29 cellular contexts compared by ENCODE assay signal in the genomic region with DNA sequence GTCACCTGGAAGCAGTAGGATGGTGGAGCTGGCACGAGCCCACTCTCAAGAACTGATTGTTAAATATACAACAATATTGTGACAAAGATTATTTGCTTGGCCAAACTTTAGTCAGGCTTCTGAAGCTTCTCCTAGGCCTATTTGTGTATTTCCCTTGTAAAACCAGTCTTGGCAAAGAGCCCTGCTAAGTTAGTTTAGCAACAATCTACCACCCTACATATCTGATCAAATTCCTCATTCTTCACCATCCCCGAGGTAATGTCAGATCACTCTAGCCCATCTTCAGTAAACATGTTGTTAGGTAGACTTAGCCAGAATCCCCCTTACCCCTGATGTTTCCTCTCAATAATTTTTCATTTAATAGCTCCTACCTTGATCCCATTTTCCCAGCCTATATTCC. TPM values are rescaled to one million over a fixed set of nuclear protein-coding genes. Genes with fewer than 3 reads are reported as not detected.
DNase-seq lines count a peak whose midpoint lies in the region; ATAC-seq and TF ChIP-seq lines count a peak whose summit lies in the region.
"Had no signal": no experiment of that assay in that cellular context is flagged by ENCODE, and none has a peak within 500 bp of the region (broad histone marks: within the 10 kb centered on the region; RNA-seq: fewer than 3 reads in every experiment).

No MANE protein-coding gene starts in this region.

- H3K4me2 ChIP-seq in trophoblast cell (ENCODE audit: low read length) = no peak overlapping the region
- H3K4me2 ChIP-seq: A549 had no signal

- ATAC-seq in left ventricle myocardium superior = no peak
- ATAC-seq in gastrocnemius medialis = no peak
- ATAC-seq in HG02642 (IDR thresholded peaks at IDR 0.05; ENCODE audit: poor library complexity, unreplicated experiment) = no peak
- ATAC-seq: A549, GM12878 had no signal

- no peak overlapping the region for H3K4ac ChIP-seq in trophoblast cell (ENCODE audit: low read depth, low read length)

- H3K36me3 ChIP-seq in cardiac muscle cell = no peaks in the 10 kb centered on the region
- H3K36me3 ChIP-seq in trophoblast cell (ENCODE audit: control insufficient read depth in 1 of 2, insufficient read depth in 2 of 2, low read length in 2 of 2) = no peaks in the 10 kb centered on the region
- no peaks in the 10 kb centered on the region for H3K36me3 ChIP-seq in gastrocnemius medialis

- no peak overlapping the region for H2AK5ac ChIP-seq in trophoblast cell (ENCODE audit: low read length)

- H3K9me3 ChIP-seq in cardiac muscle cell (ENCODE audit: low read depth) = no peaks in the 10 kb centered on the region
- H3K9me3 ChIP-seq in trophoblast cell (ENCODE audit: insufficient read depth, low read depth, low read length) = no peaks in the 10 kb centered on the region
- no peaks in the 10 kb centered on the region for H3K9me3 ChIP-seq in gastrocnemius medialis
- H3K9me3 ChIP-seq: A549 had no signal

- H3K14ac ChIP-seq in trophoblast cell (ENCODE audit: low read length) = no peak overlapping the region

- H3K27ac ChIP-seq in cardiac muscle cell (peak overlapping the region; percentile 93), trophoblast cell (ENCODE audit: low read depth, low read length) (no peak overlapping the region), gastrocnemius medialis (peak overlapping the region; percentile 96 to 100 (median 96))
- H3K27ac ChIP-seq: 22Rv1, A549 had no signal

- no peak overlapping the region for H2AFZ ChIP-seq in trophoblast cell (ENCODE audit: insufficient read depth, low read length, poor library complexity)

- intact Hi-C loops in left ventricle myocardium superior (cut with micrococcal nuclease) (no loop called here), gastrocnemius medialis (cut with DNase I; ENCODE audit: low total_unique reads) (loop anchor here (10.0 kb wide), 1 partner anchor 681 kb away; a partner anchor contains a TSS)

- no peak overlapping the region for H4K8ac ChIP-seq in trophoblast cell (ENCODE audit: low read depth, low read length)

- H3K18ac ChIP-seq in trophoblast cell (ENCODE audit: low read length) = no peak overlapping the region

- DNase-seq in cardiac muscle cell (ENCODE audit: low read depth in 1 of 2, low spot score in 1 of 2) (no peak), left ventricle myocardium superior (no peak), trophoblast cell (no peak), gastrocnemius medialis (no peak), NCI-H146 (lab: John Stamatoyannopoulos, UW) (no peak)
- no peak for DNase-seq in activated CD4-positive, alpha-beta T cell treated with anti-CD3 and anti-CD28 coated beads, Interleukin-2, amount 50 U/mL, for 1 hour
- DNase-seq: AML-193; C1 segment of cervical spinal cord; CD4-positive, alpha-beta memory T cell; CD4-positive, CD25-positive, alpha-beta regulatory T cell; CD8-positive, alpha-beta memory T cell; COR-L47; DMS 273 treated with DMSO at 0.1 percent for 48 hours; DMS153; DMS53; DMS79; DND-41; EL; GDM1 had no signal

- H3K4me3 ChIP-seq in cardiac muscle cell = no peak overlapping the region
- no peak overlapping the region for H3K4me3 ChIP-seq in trophoblast cell (ENCODE audit: low read depth, low read length)
- no peak overlapping the region for H3K4me3 ChIP-seq in gastrocnemius medialis
- H3K4me3 ChIP-seq: A549, GM12878 had no signal

- H3K79me1 ChIP-seq in trophoblast cell (ENCODE audit: low read length) = peaks cover 24% of the 10 kb centered on the region

- no peak for TF ChIP-seq CTCF in cardiac muscle cell (IDR thresholded peaks at IDR 0.05; ENCODE audit: low read depth, low read length)
- no peak for TF ChIP-seq CTCF in gastrocnemius medialis (IDR thresholded peaks at IDR 0.05 in 4 of 5, conservative IDR thresholded peaks at IDR 0.05 in 1 of 5)

- H3K23ac ChIP-seq in trophoblast cell (ENCODE audit: low read length) = no peak overlapping the region

- WGBS in trophoblast cell (ENCODE audit: extremely low coverage, insufficient coverage, insufficient read length) = no CpG with 5 or more reads among the region's 2 CpGs

- in situ Hi-C loops in gastrocnemius medialis (cut with MboI; ENCODE audit: low sequenced_read_pairs in 4 of 4) = loop anchor here in 1 of 4 donors (25.0 kb wide), 1 partner anchor 871 kb away; a partner anchor contains a TSS

- H3K4me1 ChIP-seq in cardiac muscle cell (ENCODE audit: low read depth) = peaks cover 47% of the 10 kb centered on the region
- peaks cover 0 to 18% of the 10 kb centered on the region in 2 experiments for H3K4me1 ChIP-seq in trophoblast cell (ENCODE audit: control insufficient read depth in 1 of 2, insufficient read depth in 2 of 2, low read length in 2 of 2)
- peaks cover 40 to 50% of the 10 kb centered on the region in 2 donors for H3K4me1 ChIP-seq in gastrocnemius medialis
- H3K4me1 ChIP-seq: A549 had no signal

- peak overlapping the region; percentile 16 for H2BK12ac ChIP-seq in trophoblast cell (ENCODE audit: low read length)

- H2BK120ac ChIP-seq in trophoblast cell (ENCODE audit: insufficient read depth, low read length, poor library complexity) = no peak overlapping the region

- no peaks in the 10 kb centered on the region for H3K79me2 ChIP-seq in trophoblast cell (ENCODE audit: control insufficient read depth, insufficient read depth, low read length, poor library complexity)

- no peak overlapping the region for H4K91ac ChIP-seq in trophoblast cell (ENCODE audit: low read depth, low read length)

- TF ChIP-seq POLR2A in gastrocnemius medialis (IDR thresholded peaks at IDR 0.05) = no peak

- H2BK5ac ChIP-seq in trophoblast cell (ENCODE audit: low read depth, low read length, poor library complexity) = no peak overlapping the region

- no peak overlapping the region for H3K9ac ChIP-seq in trophoblast cell (ENCODE audit: low read length)

- H4K12ac ChIP-seq in trophoblast cell (ENCODE audit: low read depth, low read length) = no peak overlapping the region

- H3K27me3 ChIP-seq in cardiac muscle cell (no peaks in the 10 kb centered on the region), trophoblast cell (ENCODE audit: insufficient read depth, low read length) (no peaks in the 10 kb centered on the region), gastrocnemius medialis (no peaks in the 10 kb centered on the region)

RNA-seq across cellular contexts. Expression of a gene that starts 39.6 kb away (rescaled TPM):
- 0.53 and 0.54 TPM in 2 replicates for total RNA-seq in cardiac muscle cell
- polyA plus RNA-seq in cardiac muscle cell = 1.6 and 2.0 TPM in 2 replicates
- 0.67 TPM for total RNA-seq in left ventricle myocardium superior
- polyA plus RNA-seq in trophoblast cell (2013) = 0.04 and 0.11 TPM in 2 replicates
- not detected for total RNA-seq in gastrocnemius medialis
- total RNA-seq: A172; B cell; CD4-positive, CD25-positive, alpha-beta regulatory T cell; Daoy; G401 had no signal
- polyA plus RNA-seq: A549; BJ; CD14-positive monocyte; CD4-positive, CD25-positive, alpha-beta regulatory T cell had no signal
